In the genomic region with DNA sequence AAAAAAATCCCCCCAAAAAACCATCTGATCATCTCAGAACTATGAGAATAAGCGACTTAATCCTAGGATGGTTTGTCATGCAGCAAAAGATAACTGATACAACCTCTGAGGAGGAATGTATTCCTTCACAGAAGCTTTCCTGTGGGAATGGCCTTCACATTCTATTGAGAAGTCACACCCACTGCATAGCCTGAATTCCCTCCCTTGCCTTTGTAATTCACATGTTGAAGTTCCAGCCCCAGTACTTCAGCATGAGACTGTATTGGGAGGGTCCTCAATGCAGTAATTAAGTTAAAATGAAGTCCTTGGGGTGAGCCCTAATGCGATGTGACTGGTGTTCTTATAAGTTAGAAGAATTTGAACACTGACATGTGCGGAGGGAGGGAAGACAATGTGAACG, we compare ENCODE assay signal across 18 cellular contexts.
A peak's percentile ranks its signal among the peaks of the same experiment; 100 is the strongest.
DNase-seq lines count a peak whose midpoint lies in the region; TF ChIP-seq lines count a peak whose summit lies in the region.
"Had no signal": no experiment of that assay in that cellular context is flagged by ENCODE, and none has a peak within 500 bp of the region (broad histone marks: within the 10 kb centered on the region; RNA-seq: fewer than 3 reads in every experiment).

No MANE protein-coding gene starts in this region.

- H3K9me3 Mint-ChIP-seq in endodermal cell: peaks cover 2% of the 10 kb centered on the region

- in situ Hi-C loops in GM13976 (cut with MboI; ENCODE audit: low sequenced_read_pairs, unreplicated experiment): no loop called here

- H2AK5ac ChIP-seq in mesendoderm (ENCODE audit: low read length): no peak overlapping the region

- CTCF ChIA-PET in AG04450 (lab: Charles Lee): no interaction called here

- no peak overlapping the region for H2BK5ac ChIP-seq in mesendoderm (ENCODE audit: low read length)

- 90 to 96% methylated on average over 4 of the region's 4 CpGs for WGBS in endodermal cell (ENCODE audit: insufficient coverage in 1 of 2, insufficient read length in 1 of 2), 2 experiments
- no CpG with 5 or more reads among the region's 4 CpGs for WGBS in mesendoderm (ENCODE audit: extremely low coverage, insufficient coverage, low lambda C conversion rate)

- H2BK120ac ChIP-seq in mesendoderm (ENCODE audit: low read depth, low read length): no peak overlapping the region

- H3K79me2 ChIP-seq in mesendoderm (ENCODE audit: control insufficient read depth, insufficient read depth, low read length): no peaks in the 10 kb centered on the region

- peak overlapping the region; percentile 18 for H3K18ac ChIP-seq in mesendoderm (ENCODE audit: low read length)

- no peak overlapping the region for H3K56ac ChIP-seq in mesendoderm (ENCODE audit: low read length)

- H3K27ac Mint-ChIP-seq in endodermal cell: no peak overlapping the region

- TF ChIP-seq CTCF in AG04450 (IDR thresholded peaks at IDR 0.05; ENCODE audit: low read depth, low read length) (no peak), endodermal cell (conservative IDR thresholded peaks at IDR 0.05) (no peak), GM13976 (IDR thresholded peaks at IDR 0.05; ENCODE audit: borderline replicate concordance, control extremely low read depth, extremely low read depth, insufficient read depth, missing control alignments) (no peak)

- no peak overlapping the region for H3K4me3 ChIP-seq in AG04450 (ENCODE audit: low read depth, low read length)
- H3K4me3 ChIP-seq in NT2/D1 (ENCODE audit: insufficient read length, low read depth): no peak overlapping the region
- H3K4me3 ChIP-seq in endodermal cell (ENCODE audit: low read length): no peak overlapping the region
- no peak overlapping the region for H3K4me3 ChIP-seq in mesendoderm (ENCODE audit: low read length)
- H3K4me3 ChIP-seq: K562 had no signal

- H3K4me1 Mint-ChIP-seq in endodermal cell: no peaks in the 10 kb centered on the region

- H3K4me3 Mint-ChIP-seq in endodermal cell: no peak overlapping the region

- POLR2A ChIA-PET in AG04450 (lab: Yijun Ruan, JAX): no interaction called here

- H3K27me3 Mint-ChIP-seq in endodermal cell (ENCODE audit: insufficient read depth): no peaks in the 10 kb centered on the region

- H3K23ac ChIP-seq in mesendoderm (ENCODE audit: low read length): no peak overlapping the region

- H3K4me2 ChIP-seq in mesendoderm (ENCODE audit: low read length): no peak overlapping the region

- H3K4me1 ChIP-seq in NT2/D1 (ENCODE audit: insufficient read depth, insufficient read length) (no peaks in the 10 kb centered on the region), endodermal cell (ENCODE audit: control insufficient read depth, insufficient read depth, low read length) (no peaks in the 10 kb centered on the region), mesendoderm (ENCODE audit: control insufficient read depth, low read depth, low read length) (peaks cover 4% of the 10 kb centered on the region)

- H4K5ac ChIP-seq in mesendoderm (ENCODE audit: low read length): no peak overlapping the region

- DNase-seq in AG04450 (ENCODE audit: low read depth, low spot score): peak; percentile 10
- peak; percentile 62 for DNase-seq in NT2/D1 (ENCODE audit: low read depth, low spot score)
- DNase-seq in endodermal cell: peak; percentile 54
- DNase-seq in mesendoderm: peak; percentile 86
- DNase-seq in AG08396 (ENCODE audit: low spot score): no peak
- no peak for DNase-seq in occipital lobe (lab: John Stamatoyannopoulos, UW)
- no peak for DNase-seq in activated CD4-positive, alpha-beta T cell treated with anti-CD3 and anti-CD28 coated beads, Interleukin-2, amount 50 U/mL, for 4 hours
- no peak for DNase-seq in GM13976 (ENCODE audit: low spot score)
- DNase-seq: 8988T, DND-41, HCEC 1CT, NCI-H1417, NCI-H2029, NCI-H2171 treated with DMSO at 0.1 percent for 48 hours, NCI-H446 treated with DMSO at 0.1 percent for 48 hours had no signal

- H3K36me3 ChIP-seq in NT2/D1 (ENCODE audit: insufficient read depth, insufficient read length, low read length) (no peaks in the 10 kb centered on the region), endodermal cell (ENCODE audit: control insufficient read depth, insufficient read depth, low read length) (no peaks in the 10 kb centered on the region), mesendoderm (ENCODE audit: control insufficient read depth, insufficient read depth, low read length) (no peaks in the 10 kb centered on the region)

- no peaks in the 10 kb centered on the region for H3K9me3 ChIP-seq in AG04450 (ENCODE audit: control insufficient read depth, insufficient read depth, low read length)
- peaks cover 6% of the 10 kb centered on the region; the same call in 1 of the 2 replicates for H3K9me3 ChIP-seq in NT2/D1 (ENCODE audit: insufficient read depth, low read length)
- H3K9me3 ChIP-seq in endodermal cell (ENCODE audit: control insufficient read depth, low read length): peaks cover 7% of the 10 kb centered on the region

- no peaks in the 10 kb centered on the region for H3K36me3 Mint-ChIP-seq in endodermal cell (ENCODE audit: low read depth)

- no peak overlapping the region for H3K9ac ChIP-seq in NT2/D1 (ENCODE audit: insufficient read length, low read depth)
- no peak overlapping the region for H3K9ac ChIP-seq in endodermal cell (ENCODE audit: extremely low read depth, low read length, poor library complexity, severe bottlenecking)
- no peak overlapping the region for H3K9ac ChIP-seq in mesendoderm (ENCODE audit: low read length)

- H3K27ac ChIP-seq in AG04450 (ENCODE audit: low read depth, low read length) (peak overlapping the region; percentile 63), endodermal cell (ENCODE audit: low read depth, low read length) (no peak overlapping the region), mesendoderm (ENCODE audit: low read depth, low read length) (no peak overlapping the region)
- H3K27ac ChIP-seq: C4-2B, HL-60 had no signal

- no peak overlapping the region for H2BK15ac ChIP-seq in mesendoderm (replicated peaks; ENCODE audit: low read depth)

- H4K8ac ChIP-seq in mesendoderm (ENCODE audit: low read depth, low read length): no peak overlapping the region

- H3K27me3 ChIP-seq in AG04450 (ENCODE audit: control insufficient read depth, insufficient read depth, low read length) (no peaks in the 10 kb centered on the region), NT2/D1 (ENCODE audit: insufficient read depth, insufficient read length) (no peaks in the 10 kb centered on the region), endodermal cell (ENCODE audit: control insufficient read depth, insufficient read depth, low read length, poor library complexity, severe bottlenecking) (no peaks in the 10 kb centered on the region), mesendoderm (ENCODE audit: insufficient read depth, low read length, poor library complexity) (no peaks in the 10 kb centered on the region)

- H3K4ac ChIP-seq in mesendoderm (ENCODE audit: low read depth, low read length): no peak overlapping the region

- no peaks in the 10 kb centered on the region for H3K79me1 ChIP-seq in mesendoderm (ENCODE audit: low read length)

Comparison
In these comparisons a context has a peak if more than half of its experiments do, and no peak if none do; other contexts are left out.
1. DNase-seq: peak in AG04450 (single experiment), NT2/D1 (single experiment), endodermal cell (single experiment) and mesendoderm (single experiment); none in AG08396 (single experiment), occipital lobe (single experiment), activated CD4-positive, alpha-beta T cell treated with anti-CD3 and anti-CD28 coated beads, Interleukin-2, amount 50 U/mL, for 4 hours (0 of 2) and GM13976 (single experiment).